Comparison of ENCODE assay signal across 21 cellular contexts in the genomic region with DNA sequence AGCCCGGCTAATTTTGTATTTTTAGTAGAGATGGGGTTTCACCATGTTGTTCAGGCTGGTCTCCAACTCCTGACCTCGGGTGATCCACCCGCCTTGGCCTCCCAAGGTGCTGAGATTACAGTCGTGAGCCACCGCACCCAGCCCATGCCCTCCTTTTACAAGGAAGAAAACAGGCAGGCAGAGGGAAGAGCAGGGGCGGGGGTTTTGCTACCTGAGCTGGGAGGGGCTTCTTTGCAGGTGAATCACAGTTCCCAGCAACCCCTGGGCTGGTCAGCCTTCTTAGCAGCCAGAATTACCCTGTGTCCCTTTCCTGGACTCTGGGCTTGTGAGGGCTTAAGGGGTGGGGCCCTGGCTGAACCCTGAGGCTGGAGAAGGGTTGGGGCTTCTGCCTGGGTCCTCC. TPM values are rescaled to one million over a fixed set of nuclear protein-coding genes. Genes with fewer than 3 reads are reported as not detected.
DNase-seq lines count a peak whose midpoint lies in the region; ATAC-seq and TF ChIP-seq lines count a peak whose summit lies in the region.
"Had no signal": no experiment of that assay in that cellular context is flagged by ENCODE, and none has a peak within 500 bp of the region (broad histone marks: within the 10 kb centered on the region; RNA-seq: fewer than 3 reads in every experiment).

No MANE protein-coding gene starts in this region.

- H3K79me2 ChIP-seq in PC-3 (ENCODE audit: low read length): peaks cover 26% of the 10 kb centered on the region

- H3K4me3 ChIP-seq in PC-3 (ENCODE audit: low read length): no peak overlapping the region
- no peak overlapping the region for H3K4me3 ChIP-seq in endodermal cell (ENCODE audit: low read length)
- H3K4me3 ChIP-seq in mucosa of descending colon: no peak overlapping the region
- no peak overlapping the region for H3K4me3 ChIP-seq in left ventricle myocardium inferior

- H3K27me3 ChIP-seq in PC-3 (ENCODE audit: low read length) (no peaks in the 10 kb centered on the region), endodermal cell (ENCODE audit: control insufficient read depth, insufficient read depth, low read length, poor library complexity, severe bottlenecking) (no peaks in the 10 kb centered on the region), left ventricle myocardium inferior (ENCODE audit: low read depth) (no peaks in the 10 kb centered on the region)

- no peak overlapping the region for H3K4me2 ChIP-seq in PC-3 (ENCODE audit: low read length)

- H3K27me3 Mint-ChIP-seq in endodermal cell (ENCODE audit: insufficient read depth): no peaks in the 10 kb centered on the region

- intact Hi-C loops in PC-3 (cut with micrococcal nuclease): no loop called here
- intact Hi-C loops in mucosa of descending colon (cut with DNase I, micrococcal nuclease): no loop called here
- intact Hi-C loops in left ventricle myocardium inferior (cut with micrococcal nuclease): no loop called here
- intact Hi-C loops in Right ventricle myocardium inferior (cut with DNase I): no loop called here

- ATAC-seq in PC-3: peak; percentile 15; the same call in 1 of the 2 replicates
- ATAC-seq in mucosa of descending colon: peak; percentile 89
- no peak for ATAC-seq in Right ventricle myocardium inferior

- no peaks in the 10 kb centered on the region for H3K9me3 Mint-ChIP-seq in endodermal cell
- H3K9me3 Mint-ChIP-seq: CD14-positive monocyte had no signal

- POLR2A ChIA-PET in PC-3 (lab: Charles Lee; ENCODE audit: unreplicated experiment): no interaction called here

- H3K4me3 Mint-ChIP-seq in endodermal cell: no peak overlapping the region
- H3K4me3 Mint-ChIP-seq: CD14-positive monocyte had no signal

- 95 to 100% methylated on average over 1 to 6 of the region's 6 CpGs for WGBS in endodermal cell (ENCODE audit: insufficient coverage in 1 of 2, insufficient read length in 1 of 2), 2 experiments

- H3F3A ChIP-seq in PC-3 (ENCODE audit: low read length, unreplicated experiment): no peaks in the 10 kb centered on the region

- no TSS peak for BruUV-seq in PC-3 (replicated peaks; lab: Mats Ljungman, UMichigan)

- no peaks in the 10 kb centered on the region for H3K9me2 ChIP-seq in PC-3 (replicated peaks; ENCODE audit: low read length)

- peaks cover 41% of the 10 kb centered on the region for H3K36me3 ChIP-seq in PC-3 (ENCODE audit: low read depth, low read length)
- peaks cover 65% of the 10 kb centered on the region for H3K36me3 ChIP-seq in endodermal cell (ENCODE audit: control insufficient read depth, insufficient read depth, low read length)
- no peaks in the 10 kb centered on the region for H3K36me3 ChIP-seq in mucosa of descending colon (ENCODE audit: low read depth)
- H3K36me3 ChIP-seq in left ventricle myocardium inferior: peaks cover 84% of the 10 kb centered on the region

- peaks cover 5% of the 10 kb centered on the region; the same call in 1 of the 2 replicates for H3K4me1 ChIP-seq in PC-3 (ENCODE audit: insufficient read depth, low read length)
- H3K4me1 ChIP-seq in endodermal cell (ENCODE audit: control insufficient read depth, insufficient read depth, low read length): no peaks in the 10 kb centered on the region
- peaks cover 5% of the 10 kb centered on the region for H3K4me1 ChIP-seq in mucosa of descending colon (ENCODE audit: low read depth)
- H3K4me1 ChIP-seq in left ventricle myocardium inferior: peaks cover 6% of the 10 kb centered on the region

- TF ChIP-seq CTCF in PC-3 (conservative IDR thresholded peaks at IDR 0.05; ENCODE audit: low read depth, low read length): no peak
- TF ChIP-seq CTCF in endodermal cell (conservative IDR thresholded peaks at IDR 0.05): no peak
- TF ChIP-seq CTCF in mucosa of descending colon (IDR thresholded peaks at IDR 0.05): no peak
- no peak for TF ChIP-seq CTCF in left ventricle myocardium inferior (IDR thresholded peaks at IDR 0.05; ENCODE audit: borderline replicate concordance)

- peaks cover 53% of the 10 kb centered on the region for H3K36me3 Mint-ChIP-seq in endodermal cell (ENCODE audit: low read depth)

- no peak overlapping the region for H3K9ac ChIP-seq in PC-3 (ENCODE audit: low read length)
- no peak overlapping the region for H3K9ac ChIP-seq in endodermal cell (ENCODE audit: extremely low read depth, low read length, poor library complexity, severe bottlenecking)

- H3K27ac ChIP-seq in PC-3 (ENCODE audit: low read length): no peak overlapping the region
- H3K27ac ChIP-seq in endodermal cell (ENCODE audit: low read depth, low read length): no peak overlapping the region
- H3K27ac ChIP-seq in left ventricle myocardium inferior (replicated peaks): no peak overlapping the region

- H2AFZ ChIP-seq in PC-3 (ENCODE audit: low read length): no peak overlapping the region

- no peaks in the 10 kb centered on the region for H4K20me1 ChIP-seq in PC-3 (ENCODE audit: low read length)

- no peak overlapping the region for H3K27ac Mint-ChIP-seq in endodermal cell

- H3K9me3 ChIP-seq in PC-3 (ENCODE audit: low read length) (no peaks in the 10 kb centered on the region), endodermal cell (ENCODE audit: control insufficient read depth, low read length) (no peaks in the 10 kb centered on the region), mucosa of descending colon (no peaks in the 10 kb centered on the region), left ventricle myocardium inferior (replicated peaks) (no peaks in the 10 kb centered on the region)

- DNase-seq in AG08396 (ENCODE audit: low spot score) (peak; percentile 14), PC-3 (peak; percentile 24), endodermal cell (peak; percentile 46), mucosa of descending colon (peak in 2 of 3 donors; percentile 56 to 69), superior temporal gyrus (ENCODE audit: extremely low spot score) (no peak), left ventricle myocardium inferior (no peak), Right ventricle myocardium inferior (ENCODE audit: missing footprints) (no peak), HUDEP-2 (lab: John Stamatoyannopoulos, UW; ENCODE audit: unreplicated experiment in 76 of 76) (no peak)
- DNase-seq: DMS53, GDM1, GOT3, Kasumi-1, NCI-H1694, NCI-H2081 treated with DMSO at 0.1 percent for 48 hours, NCI-H2171 treated with DMSO at 0.1 percent for 48 hours, NCI-H524 treated with DMSO at 0.1 percent for 48 hours, OCI-M1, SIG-M5 had no signal

- CTCF ChIA-PET in PC-3 (lab: Charles Lee): no interaction called here

- no peaks in the 10 kb centered on the region for H3K4me1 Mint-ChIP-seq in endodermal cell

RNA-seq across cellular contexts. Expression of gene KCNJ14, which starts 3.1 kb away (rescaled TPM):
- total RNA-seq in PC-3 (2014; rRNA removed) (1.4 and 2.2 TPM in 2 replicates), endodermal cell (1 to 10 TPM in 1 of 2 donors, under 1 TPM in 1; 0.73 to 1.1 TPM), mucosa of descending colon (1 to 10 TPM in 1 of 3 donors, under 1 TPM in 2; 0.46 to 1.3 (median 0.67) TPM), left ventricle myocardium inferior (0.27 TPM), Right ventricle myocardium inferior (0.19 TPM)
- 0.43 TPM for polyA plus RNA-seq in endodermal cell (2013, experiment 1 of 2)
- polyA plus RNA-seq in endodermal cell (2013, experiment 2 of 2): 0.62 TPM

RNA-seq across cellular contexts. Expression of gene GRWD1, which starts 6.5 kb away (rescaled TPM):
- total RNA-seq in PC-3 (2014; rRNA removed) (33.2 and 46.7 TPM in 2 replicates), endodermal cell (10 to 100 TPM; 36.6 to 39.2 TPM), mucosa of descending colon (10 to 100 TPM; 19.7 to 26.8 (median 24.3) TPM), left ventricle myocardium inferior (17.0 TPM), Right ventricle myocardium inferior (17.7 TPM)
- polyA plus RNA-seq in endodermal cell (2013, experiment 1 of 2): 15.0 TPM
- polyA plus RNA-seq in endodermal cell (2013, experiment 2 of 2): 15.6 TPM

RNA-seq across cellular contexts. Expression of gene CYTH2, which starts 16.9 kb away (rescaled TPM):
- total RNA-seq in PC-3 (2014; rRNA removed) (50.5 and 58.6 TPM in 2 replicates), endodermal cell (100 to 1,000 TPM; 106 to 133 TPM), mucosa of descending colon (10 to 100 TPM; 66.3 to 86.9 (median 69.3) TPM), left ventricle myocardium inferior (32.1 TPM), Right ventricle myocardium inferior (30.7 TPM)
- polyA plus RNA-seq in endodermal cell (2013, experiment 1 of 2): 133 TPM
- 112 TPM for polyA plus RNA-seq in endodermal cell (2013, experiment 2 of 2)

RNA-seq across cellular contexts. Expression of gene GRIN2D, which starts 58.8 kb away (rescaled TPM):
- total RNA-seq in PC-3 (2014; rRNA removed) (0.51 and 1.0 TPM in 2 replicates), endodermal cell (1 to 10 TPM in 1 of 2 donors, under 1 TPM in 1; 0.77 to 1.2 TPM), mucosa of descending colon (under 1 TPM; 0.26 to 0.46 (median 0.35) TPM), left ventricle myocardium inferior (0.30 TPM), Right ventricle myocardium inferior (0.38 TPM)
- polyA plus RNA-seq in endodermal cell (2013, experiment 1 of 2): 10.1 TPM
- polyA plus RNA-seq in endodermal cell (2013, experiment 2 of 2): 9.3 TPM
- total RNA-seq: A172 had no signal

RNA-seq across cellular contexts. Expression of gene LMTK3, which starts 59.4 kb away (rescaled TPM):
- total RNA-seq in PC-3 (2014; rRNA removed) (4.8 and 8.3 TPM in 2 replicates), endodermal cell (10 to 100 TPM; 11.1 to 14.5 TPM), mucosa of descending colon (1 to 10 TPM in 2 of 3 donors, under 1 TPM in 1; 0.48 to 2.6 (median 1.3) TPM), left ventricle myocardium inferior (1.1 TPM), Right ventricle myocardium inferior (0.70 TPM)
- polyA plus RNA-seq in endodermal cell (2013, experiment 1 of 2): 9.3 TPM
- polyA plus RNA-seq in endodermal cell (2013, experiment 2 of 2): 7.6 TPM
- total RNA-seq: A172, RPMI7951 had no signal
- polyA plus RNA-seq: CD14-positive monocyte had no signal

Comparison
In these comparisons a context has a peak if more than half of its experiments do, and no peak if none do; other contexts are left out.
1. DNase-seq: peak in AG08396 (single experiment), PC-3 (single experiment), endodermal cell (single experiment) and mucosa of descending colon (2 of 3); none in superior temporal gyrus (single experiment), left ventricle myocardium inferior (single experiment), Right ventricle myocardium inferior (single experiment) and HUDEP-2 (0 of 76).